Comparison of ENCODE assay signal across 8 cellular contexts in genomic region chr3:170907519-170908234, GRCh38. TPM values are rescaled to one million over a fixed set of nuclear protein-coding genes. Genes with fewer than 3 reads are reported as not detected.
DNase-seq lines count a peak whose midpoint lies in the region; TF ChIP-seq lines count a peak whose summit lies in the region.

No MANE protein-coding gene starts in this region.

- no peak overlapping the region for H2BK20ac ChIP-seq in H9 (ENCODE audit: low read depth, low read length, poor library complexity, severe bottlenecking)

- H3K4me1 ChIP-seq in H9 (ENCODE audit: insufficient read depth, low read length) (no peaks in the 10 kb centered on the region), esophagus squamous epithelium (peaks cover 7 to 30% (median 15%) of the 10 kb centered on the region in 3 donors)

- no peak overlapping the region for H3T11ph ChIP-seq in H9 (ENCODE audit: low read length)

- no peak overlapping the region for H2BK120ac ChIP-seq in H9 (ENCODE audit: low read depth, low read length, poor library complexity, severe bottlenecking)

- peaks cover 8 to 10% of the 10 kb centered on the region in 2 experiments for H3K4me1 Mint-ChIP-seq in H9
- peaks cover 13% of the 10 kb centered on the region for H3K4me1 Mint-ChIP-seq in nephron

- H3K79me2 ChIP-seq in H9 (ENCODE audit: insufficient read depth, low read length) (no peaks in the 10 kb centered on the region), SU-DHL-6 (ENCODE audit: insufficient read depth, low read length) (no peaks in the 10 kb centered on the region)

- H3K9ac ChIP-seq in H9 (ENCODE audit: extremely low read depth, insufficient read length, low read length) (no peak overlapping the region), SU-DHL-6 (ENCODE audit: low read length) (peak overlapping the region; percentile 45)

- H3K4me3 Mint-ChIP-seq in H9 = peak overlapping the region; percentile 91 to 94
- peak overlapping the region; percentile 93 to 99 (median 97) for H3K4me3 Mint-ChIP-seq in nephron

- no peak overlapping the region for H3K23ac ChIP-seq in H9 (ENCODE audit: insufficient read length, low read depth, low read length)

- TF ChIP-seq POLR2A in esophagus squamous epithelium (IDR thresholded peaks at IDR 0.05) = no peak

- H3K27me3 ChIP-seq in H9 (ENCODE audit: insufficient read depth, low read length) (no peaks in the 10 kb centered on the region; the same call in 1 of the 2 replicates), SU-DHL-6 (ENCODE audit: low read length) (no peaks in the 10 kb centered on the region), esophagus squamous epithelium (peaks cover 0 to 11% (median 0%) of the 10 kb centered on the region in 4 donors)

- H3K9me2 ChIP-seq in SU-DHL-6 (replicated peaks; ENCODE audit: insufficient read depth, low read length) = no peaks in the 10 kb centered on the region

- intact Hi-C loops in esophagus squamous epithelium (cut with DNase I) = no loop called here

- DNase-seq in H9 (no peak), esophagus squamous epithelium (lab: John Stamatoyannopoulos, UW) (no peak), T-helper 9 cell (no peak), activated gamma-delta T cell treated with Interleukin-2 at 50 U/mL for 16 hours (no peak), epidermal melanocyte (ENCODE audit: insufficient read length, low spot score) (no peak)

- H3K27me3 Mint-ChIP-seq in H9 (ENCODE audit: low read depth) = peaks cover 34% of the 10 kb centered on the region
- peaks cover 12% of the 10 kb centered on the region for H3K27me3 Mint-ChIP-seq in nephron (ENCODE audit: low read depth)

- no peak overlapping the region for H3K18ac ChIP-seq in H9 (ENCODE audit: insufficient read length, low read depth, low read length)

- H2BK5ac ChIP-seq in H9 (ENCODE audit: insufficient read length, low read length) = no peak overlapping the region

- H3K23me2 ChIP-seq in H9 (ENCODE audit: insufficient read length, low read depth, low read length, poor library complexity, severe bottlenecking) = peaks cover 5% of the 10 kb centered on the region

- H3K9me3 Mint-ChIP-seq in H9 (peaks cover 8 to 15% of the 10 kb centered on the region in 2 experiments), nephron (peaks cover 19% of the 10 kb centered on the region)

- no peaks in the 10 kb centered on the region for H3K9me3 ChIP-seq in H9 (ENCODE audit: control insufficient read depth, low read depth, low read length)
- no peaks in the 10 kb centered on the region for H3K9me3 ChIP-seq in SU-DHL-6 (ENCODE audit: insufficient read depth, low read length)
- H3K9me3 ChIP-seq in esophagus squamous epithelium = peaks cover 0 to 15% (median 15%) of the 10 kb centered on the region in 3 donors

- H3K36me3 Mint-ChIP-seq in H9 (ENCODE audit: insufficient read depth in 1 of 3, low read depth in 3 of 3) = peaks cover 7 to 14% (median 10%) of the 10 kb centered on the region in 3 experiments
- H3K36me3 Mint-ChIP-seq in nephron (ENCODE audit: low read depth) = peaks cover 6% of the 10 kb centered on the region

- WGBS in H9 (ENCODE audit: extremely low coverage, insufficient read length, low lambda C conversion rate) = no CpG with 5 or more reads among the region's 36 CpGs
- 35 to 43% methylated on average over 15 of the region's 36 CpGs for WGBS in esophagus squamous epithelium, 2 donors

- H4K8ac ChIP-seq in H9 (replicated peaks; ENCODE audit: insufficient read length, low read depth, low read length) = no peak overlapping the region

- no peak overlapping the region for H2BK15ac ChIP-seq in H9 (ENCODE audit: low read depth, low read length)

- no peaks in the 10 kb centered on the region for H3K79me1 ChIP-seq in H9 (ENCODE audit: insufficient read depth, low read depth, low read length, poor library complexity, severe bottlenecking)

- TF ChIP-seq CTCF in C4-2B (conservative IDR thresholded peaks at IDR 0.05) (no peak), H9 (conservative IDR thresholded peaks at IDR 0.05) (no peak), SU-DHL-6 (IDR thresholded peaks at IDR 0.05; ENCODE audit: insufficient read depth, low read length, poor library complexity, severe bottlenecking) (no peak), esophagus squamous epithelium (IDR thresholded peaks at IDR 0.05) (no peak), nephron (IDR thresholded peaks at IDR 0.05; ENCODE audit: unreplicated experiment in 3 of 3) (no peak)

- H3K27ac Mint-ChIP-seq in H9 (no peak overlapping the region), nephron (no peak overlapping the region)

- H3K36me3 ChIP-seq in SU-DHL-6 (ENCODE audit: low read length) = no peaks in the 10 kb centered on the region
- H3K36me3 ChIP-seq in esophagus squamous epithelium = no peaks in the 10 kb centered on the region

- H3K4me2 ChIP-seq in H9 (ENCODE audit: insufficient read depth, insufficient read length, low read length) = peak overlapping the region; percentile 75
- peak overlapping the region; percentile 54 for H3K4me2 ChIP-seq in SU-DHL-6 (ENCODE audit: low read depth, low read length, poor library complexity, severe bottlenecking)

- no peak overlapping the region for H3K4ac ChIP-seq in H9 (ENCODE audit: low read depth, low read length)

- H3K56ac ChIP-seq in H9 (ENCODE audit: insufficient read length, low read depth, low read length) = no peak overlapping the region

- H2AK5ac ChIP-seq in H9 (ENCODE audit: insufficient read length, low read length) = no peak overlapping the region

- H2AFZ ChIP-seq in H9 (ENCODE audit: low read length) = no peak overlapping the region
- H2AFZ ChIP-seq in SU-DHL-6 (ENCODE audit: low read depth, low read length, severe bottlenecking) = peak overlapping the region; percentile 64

- H3K4me3 ChIP-seq in SU-DHL-6 (ENCODE audit: insufficient read depth, low read length, poor library complexity, severe bottlenecking) (peak overlapping the region; percentile 43), esophagus squamous epithelium (peak overlapping the region; percentile 52 to 84 (median 62))

- H3K27ac ChIP-seq in C4-2B (peak overlapping the region; percentile 43), H9 (ENCODE audit: insufficient read length, low read depth, low read length) (no peak overlapping the region), SU-DHL-6 (ENCODE audit: low read depth, low read length) (no peak overlapping the region), esophagus squamous epithelium (peak overlapping the region; percentile 32 to 82 (median 58))

- H2BK12ac ChIP-seq in H9 (ENCODE audit: insufficient read length, low read depth, low read length) = no peak overlapping the region

- H4K5ac ChIP-seq in H9 (ENCODE audit: insufficient read length, low read depth, low read length) = no peak overlapping the region

- no peaks in the 10 kb centered on the region for H3F3A ChIP-seq in SU-DHL-6 (ENCODE audit: insufficient read depth)

- no peak overlapping the region for H3K14ac ChIP-seq in H9 (ENCODE audit: insufficient read depth, low read length)

- H4K91ac ChIP-seq in H9 (ENCODE audit: insufficient read length, low read depth, low read length) = no peak overlapping the region

- H4K20me1 ChIP-seq in H9 (ENCODE audit: control insufficient read depth, insufficient read depth, insufficient read length) = no peaks in the 10 kb centered on the region
- no peaks in the 10 kb centered on the region for H4K20me1 ChIP-seq in SU-DHL-6 (ENCODE audit: low read depth, low read length)

RNA-seq across cellular contexts. Expression of gene EIF5A2, which starts 0.8 kb away (rescaled TPM):
- total RNA-seq in H9 (2021) (7.7 and 8.6 TPM in 2 replicates), esophagus squamous epithelium (1 to 10 TPM; 2.3 to 6.0 (median 2.6) TPM)

RNA-seq across cellular contexts. Expression of gene RPL22L1, which starts 37.7 kb away (rescaled TPM):
- 100 TPM in 2 replicates for total RNA-seq in H9 (2021)
- 100 to 1,000 TPM in 3 of 4 donors, 10 to 100 TPM in 1; 76.0 to 344 (median 191) TPM for total RNA-seq in esophagus squamous epithelium

Comparison
In these comparisons a context has a peak if more than half of its experiments do, and no peak if none do; other contexts are left out.
1. H3K27ac ChIP-seq: peak in C4-2B (single experiment) and esophagus squamous epithelium (4 of 4); none in H9 (single experiment) and SU-DHL-6 (single experiment).